8 cellular contexts compared by ENCODE assay signal in the genomic region with DNA sequence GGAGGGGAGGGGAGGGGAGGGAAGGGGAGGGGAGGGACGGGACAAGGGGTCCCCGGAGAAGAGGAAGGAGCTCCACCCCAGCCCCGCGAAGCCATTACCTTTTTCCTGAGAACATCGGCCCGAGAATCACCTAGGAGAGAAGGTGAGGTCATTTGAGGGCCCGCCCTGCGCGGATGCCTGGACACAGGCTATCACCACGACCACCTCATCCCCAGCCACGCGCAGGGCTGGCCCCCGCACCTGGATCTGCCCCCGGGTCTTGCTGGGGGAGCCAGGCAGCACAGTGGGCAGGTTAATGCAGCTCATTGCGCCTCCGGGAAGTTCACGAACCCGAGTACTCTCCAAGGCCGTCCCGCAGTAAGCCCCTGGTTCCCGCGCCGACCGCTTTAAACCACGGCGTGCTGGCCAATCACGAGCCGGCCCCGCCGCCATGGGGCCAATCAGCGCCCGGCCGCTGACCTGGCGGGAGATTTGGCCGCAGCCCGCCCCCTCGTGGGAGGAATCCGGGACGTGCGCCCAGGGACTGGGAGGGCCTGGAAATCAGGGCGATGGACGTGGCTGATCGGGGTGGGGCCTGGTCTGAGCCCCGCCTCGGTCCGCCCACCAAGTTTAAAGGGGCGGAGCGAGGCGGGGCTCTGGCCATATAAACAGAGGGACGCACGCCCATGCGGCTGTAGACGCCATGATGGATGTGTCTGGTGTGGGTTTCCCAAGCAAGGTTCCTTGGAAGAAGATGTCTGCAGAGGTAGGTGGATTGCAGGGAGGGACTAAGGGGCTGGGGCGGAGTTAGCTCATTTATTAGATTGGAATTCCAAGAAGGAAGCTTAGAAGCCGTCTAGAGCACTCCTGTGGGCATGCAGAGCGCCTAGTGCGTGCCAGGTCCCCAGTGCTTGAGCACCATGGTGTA. TPM values are rescaled to one million over a fixed set of nuclear protein-coding genes. Genes with fewer than 3 reads are reported as not detected.
DNase-seq lines count a peak whose midpoint lies in the region; ATAC-seq, FAIRE-seq and TF ChIP-seq lines count a peak whose summit lies in the region.

A gene with protein sequence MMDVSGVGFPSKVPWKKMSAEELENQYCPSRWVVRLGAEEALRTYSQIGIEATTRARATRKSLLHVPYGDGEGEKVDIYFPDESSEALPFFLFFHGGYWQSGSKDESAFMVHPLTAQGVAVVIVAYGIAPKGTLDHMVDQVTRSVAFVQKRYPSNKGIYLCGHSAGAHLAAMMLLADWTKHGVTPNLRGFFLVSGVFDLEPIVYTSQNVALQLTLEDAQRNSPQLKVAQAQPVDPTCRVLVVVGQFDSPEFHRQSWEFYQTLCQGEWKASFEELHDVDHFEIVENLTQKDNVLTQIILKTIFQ (plus strand): TSS at position 674 of the 907 bp plus-strand sequence. CDS start 9 bp downstream, at position 683.
A gene with protein sequence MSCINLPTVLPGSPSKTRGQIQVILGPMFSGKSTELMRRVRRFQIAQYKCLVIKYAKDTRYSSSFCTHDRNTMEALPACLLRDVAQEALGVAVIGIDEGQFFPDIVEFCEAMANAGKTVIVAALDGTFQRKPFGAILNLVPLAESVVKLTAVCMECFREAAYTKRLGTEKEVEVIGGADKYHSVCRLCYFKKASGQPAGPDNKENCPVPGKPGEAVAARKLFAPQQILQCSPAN (minus strand): TSS at position 364 of the 907 bp plus-strand sequence. CDS start 58 bp downstream, at position 306.

- H3K27me3 Mint-ChIP-seq in activated CD4-positive, alpha-beta T cell treated with anti-CD3 and anti-CD28 coated beads, Interleukin-2, amount 10 ng/mL, durations not matched to agents 24 days and 14 days: no peaks in the 10 kb centered on the region

- peaks cover 56 to 87% (median 76%) of the 10 kb centered on the region in 10 experiments for H3K4me1 ChIP-seq in BLaER1 treated with 17β-estradiol and CSF1 and Interleukin-3, amounts not matched to agents 10 nM and 100 nM
- peaks cover 6 to 49% of the 10 kb centered on the region in 2 donors for H3K4me1 ChIP-seq in left lung

- peak; percentile 72 for ATAC-seq in HG03457 (IDR thresholded peaks at IDR 0.05; ENCODE audit: unreplicated experiment)
- peak; percentile 96 for ATAC-seq in left lung

- peak; percentile 98 for DNase-seq in GM19239 (ENCODE audit: insufficient read length, low spot score)
- DNase-seq in NCI-H524 treated with DMSO at 0.1 percent for 48 hours (lab: John Stamatoyannopoulos, UW): peak; percentile 96
- DNase-seq in activated CD4-positive, alpha-beta T cell treated with anti-CD3 and anti-CD28 coated beads, Interleukin-2, amount 10 ng/mL, durations not matched to agents 24 days and 14 days: peak; percentile 97
- peak; percentile 69 for DNase-seq in cortex of kidney (lab: John Stamatoyannopoulos, UW)
- DNase-seq in left lung: peak; percentile 97 to 98
- DNase-seq in stimulated activated CD4-positive, alpha-beta T cell treated with anti-CD3 and anti-CD28 coated beads, Interleukin-2, amount 100 ng/mL, for 48 hours: peak; percentile 95 to 96

- TF ChIP-seq CTCF in left lung (IDR thresholded peaks at IDR 0.05): peak; percentile 59 to 89

- peak within 1 kb of the TSS; percentile 76 for H3K27ac Mint-ChIP-seq in activated CD4-positive, alpha-beta T cell treated with anti-CD3 and anti-CD28 coated beads, Interleukin-2, amount 10 ng/mL, durations not matched to agents 24 days and 14 days

- H3K4me1 Mint-ChIP-seq in activated CD4-positive, alpha-beta T cell treated with anti-CD3 and anti-CD28 coated beads, Interleukin-2, amount 10 ng/mL, durations not matched to agents 24 days and 14 days: peaks cover 32% of the 10 kb centered on the region

- H3K27ac ChIP-seq in BLaER1 treated with 17β-estradiol and CSF1 and Interleukin-3, amounts not matched to agents 10 nM and 100 nM: peak within 1 kb of the TSS in 10 of 11 experiments; percentile 46 to 93 (median 87); a peak in 19 of 22 replicates
- H3K27ac ChIP-seq in left lung: peak within 1 kb of the TSS; percentile 59 to 68

- intact Hi-C loops in activated CD4-positive, alpha-beta T cell treated with anti-CD3 and anti-CD28 coated beads, Interleukin-2, amount 10 ng/mL, durations not matched to agents 24 days and 14 days (cut with micrococcal nuclease): loop anchor here (1.0 kb wide), 3 partner anchors 18 to 47 kb away; a partner anchor contains a TSS
- intact Hi-C loops in left lung (cut with DNase I): no loop called here

- no peaks in the 10 kb centered on the region for H3K9me3 Mint-ChIP-seq in activated CD4-positive, alpha-beta T cell treated with anti-CD3 and anti-CD28 coated beads, Interleukin-2, amount 10 ng/mL, durations not matched to agents 24 days and 14 days

- H3K9me3 ChIP-seq in BLaER1 treated with 17β-estradiol and CSF1 and Interleukin-3, amounts not matched to agents 10 nM and 100 nM (replicated peaks in 1 of 11): no peaks in the 10 kb centered on the region
- H3K9me3 ChIP-seq in left lung: no peaks in the 10 kb centered on the region

- H3K27me3 ChIP-seq in BLaER1 treated with 17β-estradiol and CSF1 and Interleukin-3, amounts not matched to agents 10 nM and 100 nM: no peaks in the 10 kb centered on the region
- no peaks in the 10 kb centered on the region for H3K27me3 ChIP-seq in left lung

- H3K36me3 Mint-ChIP-seq in activated CD4-positive, alpha-beta T cell treated with anti-CD3 and anti-CD28 coated beads, Interleukin-2, amount 10 ng/mL, durations not matched to agents 24 days and 14 days (ENCODE audit: low read depth): peaks cover 17% of the 10 kb centered on the region

- H3K4me2 ChIP-seq in BLaER1 treated with 17β-estradiol and CSF1 and Interleukin-3, amounts not matched to agents 10 nM and 100 nM: peak within 1 kb of the TSS; percentile 86 to 99 (median 93)

- H3K36me3 ChIP-seq in BLaER1 treated with 17β-estradiol and CSF1 and Interleukin-3, amounts not matched to agents 10 nM and 100 nM: peaks cover 15 to 67% (median 50%) of the 10 kb centered on the region in 11 experiments; a peak in 21 of 22 replicates
- H3K36me3 ChIP-seq in left lung: peaks cover 0 to 12% of the 10 kb centered on the region in 2 donors

- peak within 1 kb of the TSS; percentile 49 to 78 (median 70) for H3K4me3 ChIP-seq in BLaER1 treated with 17β-estradiol and CSF1 and Interleukin-3, amounts not matched to agents 10 nM and 100 nM
- peak within 1 kb of the TSS; percentile 53 for H3K4me3 ChIP-seq in left lung

- peak; percentile 93 for FAIRE-seq in GM19239 (lab: Jason Lieb, UNC)

- H3K9ac ChIP-seq in BLaER1 treated with 17β-estradiol and CSF1 and Interleukin-3, amounts not matched to agents 10 nM and 100 nM: peak within 1 kb of the TSS; percentile 65 to 92 (median 87); a peak in 20 of 22 replicates

- peaks cover 0 to 39% (median 14%) of the 10 kb centered on the region in 11 experiments; a peak in 12 of 22 replicates for H4K20me1 ChIP-seq in BLaER1 treated with 17β-estradiol and CSF1 and Interleukin-3, amounts not matched to agents 10 nM and 100 nM

- H3K4me3 Mint-ChIP-seq in activated CD4-positive, alpha-beta T cell treated with anti-CD3 and anti-CD28 coated beads, Interleukin-2, amount 10 ng/mL, durations not matched to agents 24 days and 14 days: peak within 1 kb of the TSS; percentile 86

RNA-seq across cellular contexts. Expression of the first gene that starts in this region (rescaled TPM):
- 31.0 and 33.4 TPM in 2 replicates for total RNA-seq in activated CD4-positive, alpha-beta T cell treated with anti-CD3 and anti-CD28 coated beads, Interleukin-2, amount 10 ng/mL, durations not matched to agents 24 days and 14 days
- 10 to 100 TPM; 31.3 to 38.6 TPM for total RNA-seq in left lung

RNA-seq across cellular contexts. Expression of the second gene that starts in this region (rescaled TPM):
- 66.7 and 69.0 TPM in 2 replicates for total RNA-seq in activated CD4-positive, alpha-beta T cell treated with anti-CD3 and anti-CD28 coated beads, Interleukin-2, amount 10 ng/mL, durations not matched to agents 24 days and 14 days
- 10 to 100 TPM; 24.0 to 33.0 TPM for total RNA-seq in left lung

Comparison
In these comparisons a context has a peak if more than half of its experiments do, and no peak if none do; other contexts are left out.
1. Peak in every context shown above with its lines: DNase-seq, ATAC-seq, H3K4me3 ChIP-seq and H3K27ac ChIP-seq.